Comparison of ENCODE assay signal across 12 cellular contexts in the genomic region with DNA sequence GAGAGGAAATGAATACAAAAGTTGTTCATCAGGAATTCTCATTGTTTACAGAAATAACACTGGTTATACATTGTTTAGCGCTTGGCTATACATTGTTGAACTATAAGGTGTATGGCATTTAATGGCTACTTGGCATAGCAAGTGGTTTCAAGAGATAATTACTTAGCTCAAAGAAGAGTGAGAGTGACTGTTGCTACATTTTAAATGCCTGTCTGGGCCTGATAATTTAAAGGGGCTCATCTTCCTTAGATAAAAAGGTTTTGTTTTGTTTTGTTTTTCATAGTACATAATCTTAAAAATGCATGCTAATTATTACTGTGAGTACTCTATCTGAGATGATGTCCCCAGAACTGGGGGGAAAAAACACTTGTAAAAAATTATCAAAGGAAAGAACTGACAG. TPM values are rescaled to one million over a fixed set of nuclear protein-coding genes. Genes with fewer than 3 reads are reported as not detected.
A peak's percentile ranks its signal among the peaks of the same experiment; 100 is the strongest.
DNase-seq lines count a peak whose midpoint lies in the region; ATAC-seq and TF ChIP-seq lines count a peak whose summit lies in the region.
"Had no signal": no experiment of that assay in that cellular context is flagged by ENCODE, and none has a peak within 500 bp of the region (broad histone marks: within the 10 kb centered on the region; RNA-seq: fewer than 3 reads in every experiment).

No MANE protein-coding gene starts in this region.

- WGBS in IMR-90 (ENCODE audit: extremely low coverage in 2 of 2, insufficient read length in 1 of 2), 2 experiments, result 100% methylated on average over 1 of the region's 1 CpG; no CpG with 5 or more reads in 1 of the 2 experiments
- 86% methylated on average over 1 of the region's 1 CpG for WGBS in suprapubic skin

- no peak overlapping the region for H2BK5ac ChIP-seq in IMR-90 (ENCODE audit: low read depth, low read length, poor library complexity, severe bottlenecking)

- peak overlapping the region; percentile 33; the same call in 1 of the 2 replicates for H2BK120ac ChIP-seq in IMR-90 (ENCODE audit: low read depth, low read length)

- TF ChIP-seq RAD21 in IMR-90 (IDR thresholded peaks at IDR 0.05; ENCODE audit: low read length), result no peak

- TF ChIP-seq EP300 in suprapubic skin (IDR thresholded peaks at IDR 0.05), result no peak

- dilution Hi-C loops in IMR-90 (cut with HindIII; ENCODE audit: low sequenced_read_pairs, unreplicated experiment), result no loop called here

- H3K9me1 ChIP-seq in IMR-90 (ENCODE audit: insufficient read depth, low read length), result peaks cover 14% of the 10 kb centered on the region

- H2AK9ac ChIP-seq in IMR-90 (replicated peaks; ENCODE audit: low read depth, low read length, poor library complexity), result no peak overlapping the region

- H4K20me1 ChIP-seq in BLaER1 (no peaks in the 10 kb centered on the region), IMR-90 (ENCODE audit: insufficient read depth, low read length) (no peaks in the 10 kb centered on the region), osteoblast (ENCODE audit: insufficient read depth, low read length) (no peaks in the 10 kb centered on the region)

- H4K91ac ChIP-seq in IMR-90 (ENCODE audit: insufficient read depth, low read depth, low read length), result no peak overlapping the region

- TF ChIP-seq POLR2A in IMR-90 (IDR thresholded peaks at IDR 0.05; ENCODE audit: low read depth, low read length), result no peak
- TF ChIP-seq POLR2A in suprapubic skin (IDR thresholded peaks at IDR 0.05), result no peak

- in situ Hi-C loops in IMR-90 (cut with MboI; ENCODE audit: low sequenced_read_pairs), result loop anchor here (10.0 kb wide), 1 partner anchor 296 kb away; a partner anchor contains a TSS

- H3K9me3 Mint-ChIP-seq in effector memory CD8-positive, alpha-beta T cell, result no peaks in the 10 kb centered on the region
- H3K9me3 Mint-ChIP-seq: mesothelial cell of epicardium had no signal

- H3K4me3 ChIP-seq in BLaER1 (no peak overlapping the region), IMR-90 (ENCODE audit: insufficient read depth, low read depth, low read length) (no peak overlapping the region), osteoblast (ENCODE audit: insufficient read depth, low read length) (no peak overlapping the region), suprapubic skin (no peak overlapping the region)

- H3K4me3 Mint-ChIP-seq in effector memory CD8-positive, alpha-beta T cell, result peak overlapping the region; percentile 88 to 91

- H3K4me1 ChIP-seq in BLaER1, result peaks cover 32% of the 10 kb centered on the region
- peaks cover 6% of the 10 kb centered on the region for H3K4me1 ChIP-seq in IMR-90 (ENCODE audit: control insufficient read depth, insufficient read depth, low read length)
- peaks cover 25% of the 10 kb centered on the region for H3K4me1 ChIP-seq in osteoblast (ENCODE audit: insufficient read depth, low read length)
- peaks cover 16% of the 10 kb centered on the region for H3K4me1 ChIP-seq in suprapubic skin

- peaks cover 26% of the 10 kb centered on the region for H3K36me3 Mint-ChIP-seq in effector memory CD8-positive, alpha-beta T cell (ENCODE audit: insufficient read depth)

- H3K14ac ChIP-seq in IMR-90 (replicated peaks; ENCODE audit: low read depth, low read length), result 0 out of 2 replicates have a peak overlapping the region, but pooled peaks have one; percentile 57

- H2BK15ac ChIP-seq in IMR-90 (ENCODE audit: low read depth, low read length), result no peak overlapping the region

- H3K56ac ChIP-seq in IMR-90 (ENCODE audit: extremely low read depth, insufficient read depth, low read length), result no peak overlapping the region

- no peak overlapping the region for H3K4ac ChIP-seq in IMR-90 (ENCODE audit: low read depth, low read length)

- H3K36me3 ChIP-seq in BLaER1 (no peaks in the 10 kb centered on the region), IMR-90 (ENCODE audit: control insufficient read depth, insufficient read depth, low read length) (peaks cover 3% of the 10 kb centered on the region; the same call in 1 of the 2 replicates), osteoblast (ENCODE audit: insufficient read depth, low read length) (peaks cover 3% of the 10 kb centered on the region), suprapubic skin (peaks cover 3% of the 10 kb centered on the region)

- no peak for ATAC-seq in IMR-90 (ENCODE audit: low read depth)
- no peak for ATAC-seq in effector memory CD8-positive, alpha-beta T cell (replicated peaks)

- H4K5ac ChIP-seq in IMR-90 (ENCODE audit: low read depth, low read length), result no peak overlapping the region

- POLR2A ChIA-PET in IMR-90 (lab: Charles Lee; ENCODE audit: unreplicated experiment), result no interaction called here

- H3K27me3 Mint-ChIP-seq in effector memory CD8-positive, alpha-beta T cell, result no peaks in the 10 kb centered on the region

- H3K9ac ChIP-seq in BLaER1 (no peak overlapping the region), IMR-90 (ENCODE audit: low read depth, low read length) (no peak overlapping the region)

- H3K79me2 ChIP-seq in osteoblast (ENCODE audit: insufficient read depth, low read length), result peaks cover 15% of the 10 kb centered on the region

- no peak for TF ChIP-seq CTCF in IMR-90 (conservative IDR thresholded peaks at IDR 0.05; ENCODE audit: low read depth, low read length)
- TF ChIP-seq CTCF in osteoblast (IDR thresholded peaks at IDR 0.05; ENCODE audit: extremely low read depth, low read depth, low read length), result no peak
- TF ChIP-seq CTCF in suprapubic skin (IDR thresholded peaks at IDR 0.05), result no peak

- intact Hi-C loops in IMR-90 (cut with micrococcal nuclease), result no loop called here

- H2AFZ ChIP-seq in IMR-90 (replicated peaks; ENCODE audit: low read length, poor library complexity), result no peak overlapping the region
- peak overlapping the region; percentile 4 for H2AFZ ChIP-seq in osteoblast (ENCODE audit: low read length)

- H3K9me3 ChIP-seq in BLaER1 (no peaks in the 10 kb centered on the region), IMR-90 (ENCODE audit: control insufficient read depth, insufficient read depth, low read length) (no peaks in the 10 kb centered on the region), osteoblast (ENCODE audit: low read depth, low read length) (no peaks in the 10 kb centered on the region), suprapubic skin (no peaks in the 10 kb centered on the region)

- CTCF ChIA-PET in IMR-90 (lab: Yijun Ruan, JAX), result interaction anchor here (1.0 to 4.2 kb wide), 4 partner anchors 10 to 225 kb away, joined by 3 to 16 read pairs (median 10); no protein-coding TSS in a partner anchor

- DNase-seq in IMR-90 (no peak), osteoblast (ENCODE audit: insufficient read length, low spot score, missing footprints) (no peak), suprapubic skin (ENCODE audit: low spot score in 2 of 2) (no peak), islet precursor cell (no peak), iPS-NIHi11 (ENCODE audit: low spot score) (no peak), GDM1 (lab: John Stamatoyannopoulos, UW) (no peak)
- no peak for DNase-seq in effector memory CD8-positive, alpha-beta T cell
- DNase-seq: DMS53, head of caudate nucleus, T-helper 9 cell had no signal

- no TSS peak for BruUV-seq in IMR-90 (replicated peaks; lab: Mats Ljungman, UMichigan)

- H3K27ac ChIP-seq in BLaER1, result no peak overlapping the region
- H3K27ac ChIP-seq in IMR-90 (ENCODE audit: insufficient read depth, low read length), result no peak overlapping the region
- H3K27ac ChIP-seq in osteoblast (ENCODE audit: low read depth, low read length), result no peak overlapping the region
- no peak overlapping the region for H3K27ac ChIP-seq in suprapubic skin

- H2BK20ac ChIP-seq in IMR-90 (ENCODE audit: low read depth, low read length), result no peak overlapping the region

- peak overlapping the region; percentile 97 to 98 for H3K27ac Mint-ChIP-seq in effector memory CD8-positive, alpha-beta T cell

- H3K23ac ChIP-seq in IMR-90 (ENCODE audit: low read depth, low read length), result no peak overlapping the region

- no peak overlapping the region for H3K18ac ChIP-seq in IMR-90 (ENCODE audit: low read depth, low read length)

- no peak overlapping the region for H2AK5ac ChIP-seq in IMR-90 (ENCODE audit: low read depth, low read length)

- H3K4me2 ChIP-seq in BLaER1, result peak overlapping the region; percentile 90; the same call in 1 of the 2 replicates
- H3K4me2 ChIP-seq in IMR-90 (ENCODE audit: low read depth, low read length), result no peak overlapping the region
- no peak overlapping the region for H3K4me2 ChIP-seq in osteoblast (ENCODE audit: insufficient read depth, low read length)

- peaks cover 5 to 25% of the 10 kb centered on the region in 2 experiments; a peak in 2 of 4 replicates for H3K79me1 ChIP-seq in IMR-90 (ENCODE audit: low read depth in 1 of 2, low read length in 2 of 2)

- H3K27me3 ChIP-seq in BLaER1 (no peaks in the 10 kb centered on the region), IMR-90 (ENCODE audit: control insufficient read depth, insufficient read depth, low read length) (no peaks in the 10 kb centered on the region), osteoblast (ENCODE audit: insufficient read depth, low read length) (no peaks in the 10 kb centered on the region), suprapubic skin (no peaks in the 10 kb centered on the region)

- peaks cover 35 to 40% of the 10 kb centered on the region in 2 donors for H3K4me1 Mint-ChIP-seq in effector memory CD8-positive, alpha-beta T cell (ENCODE audit: low read depth in 2 of 2)

- H4K8ac ChIP-seq in IMR-90 (ENCODE audit: low read depth in 2 of 2, low read length in 2 of 2), result no peak overlapping the region

TF ChIP-seq in IMR-90, 13 proteins besides CTCF, POLR2A, EP300 and RAD21 (continues in another document):
- TF ChIP-seq FOS (IDR thresholded peaks at IDR 0.05; ENCODE audit: low read depth, low read length) (no peak), RCOR1 (IDR thresholded peaks at IDR 0.05; ENCODE audit: insufficient replicate concordance, low read length) (no peak), MAZ (IDR thresholded peaks at IDR 0.05; ENCODE audit: borderline replicate concordance, low read depth, low read length) (no peak), NFE2L2 (IDR thresholded peaks at IDR 0.05; ENCODE audit: low read depth, low read length) (no peak)

RNA-seq across cellular contexts. Expression of a gene that starts 1.5 kb away (rescaled TPM):
- total RNA-seq in IMR-90 (2012; rRNA removed) (17.5 and 19.5 TPM in 2 replicates), osteoblast (75.6 and 78.4 TPM in 2 replicates), suprapubic skin (10 to 100 TPM; 25.0 to 45.5 (median 40.8) TPM)
- polyA plus RNA-seq in IMR-90 (2012; rRNA removed), result 108 and 118 TPM in 2 replicates
- polyA plus RNA-seq in IMR-90 (2012; cell fraction: cytosol; rRNA removed), result 114 and 118 TPM in 2 replicates
- polyA plus RNA-seq in IMR-90 (2012; cell fraction: nucleus; rRNA removed; ENCODE audit: low replicate concordance), result 64.5 and 79.4 TPM in 2 replicates

RNA-seq across cellular contexts. Expression of a gene that starts 30.1 kb away (rescaled TPM):
- 39.4 and 40.3 TPM in 2 replicates for total RNA-seq in IMR-90 (2012; rRNA removed)
- polyA plus RNA-seq in IMR-90 (2012; rRNA removed), result 44.1 and 45.7 TPM in 2 replicates
- 69.6 and 72.4 TPM in 2 replicates for polyA plus RNA-seq in IMR-90 (2012; cell fraction: cytosol; rRNA removed)
- 59.1 and 98.6 TPM in 2 replicates for polyA plus RNA-seq in IMR-90 (2012; cell fraction: nucleus; rRNA removed; ENCODE audit: low replicate concordance)
- 40.7 and 45.6 TPM in 2 replicates for total RNA-seq in osteoblast
- total RNA-seq in suprapubic skin, result 10 to 100 TPM; 15.8 to 26.2 (median 17.2) TPM

RNA-seq across cellular contexts. Expression of a gene that starts 52.0 kb away (rescaled TPM):
- total RNA-seq in IMR-90 (2012; rRNA removed), result 0.36 and 0.56 TPM in 2 replicates
- 1.4 and 1.5 TPM in 2 replicates for polyA plus RNA-seq in IMR-90 (2012; rRNA removed)
- 0.03 and 0.24 TPM in 2 replicates for polyA plus RNA-seq in IMR-90 (2012; cell fraction: cytosol; rRNA removed)
- 22.7 and 24.0 TPM in 2 replicates for polyA plus RNA-seq in IMR-90 (2012; cell fraction: nucleus; rRNA removed; ENCODE audit: low replicate concordance)
- total RNA-seq in osteoblast, result 0.59 and 1.1 TPM in 2 replicates
- total RNA-seq in suprapubic skin, result 10 to 100 TPM in 1 of 4 donors, 1 to 10 TPM in 2, under 1 TPM in 1; 0.47 to 15.5 (median 1.3) TPM
